ENCODE assay signal across 1 cellular context in the genomic region with DNA sequence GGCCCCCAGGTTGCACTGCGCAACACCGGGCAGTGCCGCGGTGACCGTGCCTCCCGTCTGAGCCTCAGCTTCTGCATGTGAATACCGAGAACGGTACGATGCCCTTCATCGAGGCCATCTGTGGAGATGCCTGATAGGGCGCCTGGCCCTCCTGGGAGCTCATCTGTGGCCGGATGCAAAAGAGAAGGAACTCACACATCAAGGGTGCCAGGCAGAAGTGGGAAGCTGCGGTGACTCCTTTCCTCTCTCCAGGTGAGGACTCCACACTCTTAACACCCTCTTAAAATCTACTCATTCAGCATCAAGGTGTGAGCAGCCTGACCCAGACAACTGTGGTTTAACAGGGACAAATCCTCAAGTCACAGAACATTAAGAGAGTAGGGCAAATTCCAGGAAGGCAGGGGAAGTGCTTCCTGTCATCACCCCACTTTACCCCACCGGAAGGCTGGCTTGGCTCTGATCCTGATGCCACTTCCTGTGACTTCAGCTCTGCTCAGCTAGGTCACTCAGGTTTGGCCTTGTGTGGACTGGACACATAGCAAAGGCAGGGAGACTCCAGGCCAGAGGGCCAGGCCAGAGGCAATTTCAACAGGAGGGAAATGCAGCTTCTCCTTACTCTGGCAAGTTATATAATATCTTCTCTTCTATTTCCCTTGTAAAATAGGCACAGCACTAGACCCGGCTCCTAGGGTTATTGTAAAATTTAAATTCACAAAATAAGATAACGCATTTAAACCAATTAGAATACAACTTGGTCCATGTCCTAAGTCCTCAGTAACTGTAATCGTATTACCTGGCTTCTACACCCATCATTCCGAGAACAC.
TF ChIP-seq lines count a peak whose summit lies in the region.

No MANE protein-coding gene starts in this region.

TF ChIP-seq in IMR-90, 13 proteins besides CTCF, POLR2A, EP300 and RAD21 (continued from another document):
- TF ChIP-seq RCOR1 (IDR thresholded peaks at IDR 0.05; ENCODE audit: insufficient replicate concordance, low read length) = no peak
TF ChIP-seq in IMR-90: peak in this region for 0.
